9 cellular contexts compared by ENCODE assay signal in the genomic region with DNA sequence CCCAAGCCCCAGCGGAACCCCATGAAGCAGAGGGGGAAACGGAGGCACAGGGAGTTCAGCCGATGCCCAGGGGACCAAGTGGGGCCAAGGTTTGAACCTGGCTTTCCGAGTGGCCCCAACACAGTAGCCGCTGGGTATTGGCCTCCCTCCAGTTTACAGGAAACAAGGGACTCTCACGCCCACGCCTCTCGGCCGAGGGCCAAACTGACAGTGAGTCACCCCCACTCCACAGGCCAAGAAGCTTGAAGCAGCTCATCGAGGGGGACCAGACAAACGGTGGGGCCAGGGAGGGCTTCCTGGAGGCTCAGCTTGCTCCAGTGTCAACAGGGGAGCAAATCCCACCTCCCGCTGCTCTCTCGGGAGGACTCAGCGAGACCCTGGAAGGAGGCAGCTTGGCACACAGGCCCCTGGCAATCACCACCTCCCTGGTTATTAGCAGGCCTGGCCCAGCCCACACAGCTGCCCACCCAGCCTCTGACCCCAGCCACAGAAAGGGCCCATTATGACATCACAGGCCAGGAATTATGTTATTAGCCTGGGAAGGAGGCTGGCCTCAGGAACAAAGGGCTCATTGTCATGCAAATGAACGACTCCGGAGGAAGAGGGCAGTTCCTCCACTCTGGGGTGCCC. TPM values are rescaled to one million over a fixed set of nuclear protein-coding genes. Genes with fewer than 3 reads are reported as not detected.
DNase-seq lines count a peak whose midpoint lies in the region; ATAC-seq and TF ChIP-seq lines count a peak whose summit lies in the region.
"Had no signal": no experiment of that assay in that cellular context is flagged by ENCODE, and none has a peak within 500 bp of the region (broad histone marks: within the 10 kb centered on the region; RNA-seq: fewer than 3 reads in every experiment).

No MANE protein-coding gene starts in this region.

- no peaks in the 10 kb centered on the region for H3K27me3 Mint-ChIP-seq in neural crest cell (ENCODE audit: low read depth)
- H3K27me3 Mint-ChIP-seq in stimulated activated naive B cell treated with anti-CD40 and anti-IgM and Interleukin-4, amounts not matched to agents 10 μg/mL and 1 μg/mL and 100 μg/mL, for 72 hours = no peaks in the 10 kb centered on the region

- peak overlapping the region; percentile 51 for H3K27ac ChIP-seq in foreskin keratinocyte
- H3K27ac ChIP-seq: SK-N-MC had no signal

- TF ChIP-seq CTCF in foreskin keratinocyte (conservative IDR thresholded peaks at IDR 0.05) (no peak), neural crest cell (conservative IDR thresholded peaks at IDR 0.05) (no peak)

- peaks cover 4% of the 10 kb centered on the region for H3K36me3 Mint-ChIP-seq in neural crest cell (ENCODE audit: low read depth)
- peaks cover 37 to 39% of the 10 kb centered on the region in 2 donors for H3K36me3 Mint-ChIP-seq in stimulated activated naive B cell treated with anti-CD40 and anti-IgM and Interleukin-4, amounts not matched to agents 10 μg/mL and 1 μg/mL and 100 μg/mL, for 72 hours

- no peaks in the 10 kb centered on the region for H3K9me3 Mint-ChIP-seq in neural crest cell
- H3K9me3 Mint-ChIP-seq in stimulated activated naive B cell treated with anti-CD40 and anti-IgM and Interleukin-4, amounts not matched to agents 10 μg/mL and 1 μg/mL and 100 μg/mL, for 72 hours = no peaks in the 10 kb centered on the region

- H3K27ac Mint-ChIP-seq in neural crest cell (ENCODE audit: unreplicated experiment) = peak overlapping the region; percentile 98
- H3K27ac Mint-ChIP-seq in stimulated activated naive B cell treated with anti-CD40 and anti-IgM and Interleukin-4, amounts not matched to agents 10 μg/mL and 1 μg/mL and 100 μg/mL, for 72 hours = no peak overlapping the region

- ATAC-seq in foreskin keratinocyte (peak; percentile 47), HG02588 (IDR thresholded peaks at IDR 0.05; ENCODE audit: unreplicated experiment) (no peak), HG03039 (IDR thresholded peaks at IDR 0.05; ENCODE audit: unreplicated experiment) (no peak), HG02870 (IDR thresholded peaks at IDR 0.05; ENCODE audit: unreplicated experiment) (no peak)
- ATAC-seq in stimulated activated naive B cell treated with anti-CD40 and anti-IgM and Interleukin-4, amounts not matched to agents 10 μg/mL and 1 μg/mL and 100 μg/mL, for 72 hours (replicated peaks) = no peak

- peaks cover 58% of the 10 kb centered on the region for H3K4me1 Mint-ChIP-seq in neural crest cell
- peaks cover 35 to 57% of the 10 kb centered on the region in 2 donors for H3K4me1 Mint-ChIP-seq in stimulated activated naive B cell treated with anti-CD40 and anti-IgM and Interleukin-4, amounts not matched to agents 10 μg/mL and 1 μg/mL and 100 μg/mL, for 72 hours

- no peaks in the 10 kb centered on the region for H3K27me3 ChIP-seq in foreskin keratinocyte

- peaks cover 42% of the 10 kb centered on the region for H3K4me1 ChIP-seq in foreskin keratinocyte

- peak overlapping the region; percentile 82 for H3K4me3 Mint-ChIP-seq in neural crest cell
- no peak overlapping the region for H3K4me3 Mint-ChIP-seq in stimulated activated naive B cell treated with anti-CD40 and anti-IgM and Interleukin-4, amounts not matched to agents 10 μg/mL and 1 μg/mL and 100 μg/mL, for 72 hours

- DNase-seq in HS-5 (ENCODE audit: low read depth) = peak; percentile 80
- peak; percentile 76 for DNase-seq in T1000 (lab: John Stamatoyannopoulos, UW)
- peak; percentile 63 to 77 for DNase-seq in foreskin keratinocyte
- DNase-seq in neural crest cell (ENCODE audit: low read depth, low spot score) = peak; percentile 60
- no peak for DNase-seq in stimulated activated naive B cell treated with anti-CD40 and anti-IgM and Interleukin-4, amounts not matched to agents 10 μg/mL and 1 μg/mL and 100 μg/mL, for 72 hours

RNA-seq across cellular contexts. Expression of a gene that starts 54.6 kb away (rescaled TPM):
- total RNA-seq in foreskin keratinocyte (49.8 and 61.0 TPM in 2 replicates), neural crest cell (143 and 144 TPM in 2 replicates)
- polyA plus RNA-seq in foreskin keratinocyte = 32.1 and 38.1 TPM in 2 replicates
